Comparison of ENCODE assay signal across 8 cellular contexts in genomic region chr15:40340038-40340739, GRCh38. TPM values are rescaled to one million over a fixed set of nuclear protein-coding genes. Genes with fewer than 3 reads are reported as not detected.
A peak's percentile ranks its signal among the peaks of the same experiment; 100 is the strongest.
DNase-seq lines count a peak whose midpoint lies in the region; ATAC-seq and TF ChIP-seq lines count a peak whose summit lies in the region.

No MANE protein-coding gene starts in this region.

- ATAC-seq in psoas muscle, result peak; percentile 67 to 83 (median 75)
- no peak for ATAC-seq in GM18861 (IDR thresholded peaks at IDR 0.05; ENCODE audit: unreplicated experiment)
- no peak for ATAC-seq in HG03460 (IDR thresholded peaks at IDR 0.05; ENCODE audit: unreplicated experiment)

- peaks cover 19 to 21% of the 10 kb centered on the region in 2 experiments for H3K36me3 ChIP-seq in SK-N-SH (replicated peaks in 1 of 2; ENCODE audit: control insufficient read depth in 1 of 2, insufficient read depth in 2 of 2, low read length in 1 of 2)
- H3K36me3 ChIP-seq in psoas muscle (ENCODE audit: insufficient read depth in 1 of 2, low read depth in 1 of 2), result peaks cover 0 to 22% of the 10 kb centered on the region in 2 donors

- POLR2A ChIA-PET in SK-N-SH (lab: Yijun Ruan, JAX), result interaction anchor here (0.6 to 3.0 kb wide), 15 partner anchors 8 to 229 kb away, joined by 3 to 22 read pairs (median 3); partner anchors contain the start of genes CCDC32, DISP2, INAFM2 and IVD

- H2AFZ ChIP-seq in SK-N-SH (ENCODE audit: low read depth), result no peak overlapping the region

- CTCF ChIA-PET in SK-N-SH (lab: Yijun Ruan, JAX), result interaction anchor here (0.8 to 70.6 kb wide), 13 partner anchors 1 to 167 kb away, joined by 3 to 2194 read pairs (median 9); partner anchors contain the start of genes ANKRD63, CCDC9B, DISP2 and INAFM2

- 18% methylated on average over 7 of the region's 14 CpGs for WGBS in SK-N-SH (ENCODE audit: low lambda C conversion rate)
- 5 to 11% (median 7%) methylated on average over 14 of the region's 14 CpGs for WGBS in psoas muscle, 3 donors

- no peak for TF ChIP-seq EP300 in SK-N-SH (IDR thresholded peaks at IDR 0.05; ENCODE audit: borderline replicate concordance in 1 of 2, low read depth in 1 of 2, low read length in 1 of 2)

- peaks cover 53% of the 10 kb centered on the region for H3K79me2 ChIP-seq in SK-N-SH (ENCODE audit: insufficient read depth)

- no peaks in the 10 kb centered on the region for H3K9me3 ChIP-seq in SK-N-SH
- no peaks in the 10 kb centered on the region for H3K9me3 ChIP-seq in psoas muscle

- no peak for TF ChIP-seq RAD21 in SK-N-SH (IDR thresholded peaks at IDR 0.05; ENCODE audit: low read length)

- no peaks in the 10 kb centered on the region for H4K20me1 ChIP-seq in SK-N-SH (ENCODE audit: insufficient read depth)

- H3F3A ChIP-seq in SK-N-SH (replicated peaks; ENCODE audit: insufficient read depth), result peaks cover 41% of the 10 kb centered on the region

- peak overlapping the region; percentile 94 for H3K4me2 ChIP-seq in SK-N-SH

- no peaks in the 10 kb centered on the region for H3K9me2 ChIP-seq in SK-N-SH

- H3K27ac ChIP-seq in SK-N-SH (ENCODE audit: low read depth in 2 of 2, low read length in 1 of 2) (peak overlapping the region; percentile 96 to 98), psoas muscle (peak overlapping the region; percentile 93)

- no peaks in the 10 kb centered on the region for H3K27me3 ChIP-seq in SK-N-SH (ENCODE audit: insufficient read depth)
- no peaks in the 10 kb centered on the region for H3K27me3 ChIP-seq in psoas muscle (ENCODE audit: insufficient read depth in 3 of 3, low read length in 2 of 3)

- peak; percentile 66 for DNase-seq in EL
- peak; percentile 74 for DNase-seq in SK-N-SH
- DNase-seq in glomerular visceral epithelial cell (ENCODE audit: extremely low spot score), result peak; percentile 60
- peak; percentile 85 to 95 for DNase-seq in psoas muscle
- no peak for DNase-seq in LoVo (ENCODE audit: low spot score)
- DNase-seq in germinal center (ENCODE audit: low spot score), result no peak

- H3K9ac ChIP-seq in SK-N-SH, result peak overlapping the region; percentile 98

- no peak; the same call in 1 of the 2 replicates for TF ChIP-seq CTCF in SK-N-SH (IDR thresholded peaks at IDR 0.05)
- no peak for TF ChIP-seq CTCF in psoas muscle (IDR thresholded peaks at IDR 0.05)

- H3K4me3 ChIP-seq in SK-N-SH (ENCODE audit: low read depth in 2 of 2, low read length in 1 of 2), result peak overlapping the region; percentile 51 to 77
- H3K4me3 ChIP-seq in psoas muscle, result peak overlapping the region; percentile 66

- intact Hi-C loops in psoas muscle (cut with DNase I), result loop anchor here in 1 of 2 donors (5.0 kb wide), 1 partner anchor 82 kb away; no protein-coding TSS in a partner anchor

- H3K4me1 ChIP-seq in SK-N-SH (ENCODE audit: control insufficient read depth in 1 of 2, insufficient read depth in 2 of 2, low read depth in 1 of 2, low read length in 1 of 2) (peaks cover 61 to 69% of the 10 kb centered on the region in 2 experiments; a peak in 3 of 4 replicates), psoas muscle (peaks cover 68% of the 10 kb centered on the region)

TF ChIP-seq in SK-N-SH, 30 proteins besides CTCF, POLR2A, EP300 and RAD21:
- TF ChIP-seq NFIC (IDR thresholded peaks at IDR 0.05; ENCODE audit: borderline replicate concordance) (peak; percentile 52), PBX3 (IDR thresholded peaks at IDR 0.05) (peak; percentile 33; the same call in 1 of the 2 replicates), YY1 (IDR thresholded peaks at IDR 0.05; ENCODE audit: low read depth) (0 out of 2 replicates have a peak, but pooled peaks have one; percentile 48), CHD2 (IDR thresholded peaks at IDR 0.05; ENCODE audit: low read length, partially characterized antibody) (peak; percentile 88), TCF12 (IDR thresholded peaks at IDR 0.05) (peak; percentile 35; the same call in 1 of the 2 replicates)
- TF ChIP-seq, protein P1, sequence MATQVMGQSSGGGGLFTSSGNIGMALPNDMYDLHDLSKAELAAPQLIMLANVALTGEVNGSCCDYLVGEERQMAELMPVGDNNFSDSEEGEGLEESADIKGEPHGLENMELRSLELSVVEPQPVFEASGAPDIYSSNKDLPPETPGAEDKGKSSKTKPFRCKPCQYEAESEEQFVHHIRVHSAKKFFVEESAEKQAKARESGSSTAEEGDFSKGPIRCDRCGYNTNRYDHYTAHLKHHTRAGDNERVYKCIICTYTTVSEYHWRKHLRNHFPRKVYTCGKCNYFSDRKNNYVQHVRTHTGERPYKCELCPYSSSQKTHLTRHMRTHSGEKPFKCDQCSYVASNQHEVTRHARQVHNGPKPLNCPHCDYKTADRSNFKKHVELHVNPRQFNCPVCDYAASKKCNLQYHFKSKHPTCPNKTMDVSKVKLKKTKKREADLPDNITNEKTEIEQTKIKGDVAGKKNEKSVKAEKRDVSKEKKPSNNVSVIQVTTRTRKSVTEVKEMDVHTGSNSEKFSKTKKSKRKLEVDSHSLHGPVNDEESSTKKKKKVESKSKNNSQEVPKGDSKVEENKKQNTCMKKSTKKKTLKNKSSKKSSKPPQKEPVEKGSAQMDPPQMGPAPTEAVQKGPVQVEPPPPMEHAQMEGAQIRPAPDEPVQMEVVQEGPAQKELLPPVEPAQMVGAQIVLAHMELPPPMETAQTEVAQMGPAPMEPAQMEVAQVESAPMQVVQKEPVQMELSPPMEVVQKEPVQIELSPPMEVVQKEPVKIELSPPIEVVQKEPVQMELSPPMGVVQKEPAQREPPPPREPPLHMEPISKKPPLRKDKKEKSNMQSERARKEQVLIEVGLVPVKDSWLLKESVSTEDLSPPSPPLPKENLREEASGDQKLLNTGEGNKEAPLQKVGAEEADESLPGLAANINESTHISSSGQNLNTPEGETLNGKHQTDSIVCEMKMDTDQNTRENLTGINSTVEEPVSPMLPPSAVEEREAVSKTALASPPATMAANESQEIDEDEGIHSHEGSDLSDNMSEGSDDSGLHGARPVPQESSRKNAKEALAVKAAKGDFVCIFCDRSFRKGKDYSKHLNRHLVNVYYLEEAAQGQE (IDR thresholded peaks at IDR 0.05; ENCODE audit: low read depth, low read length), result no peak

RNA-seq across cellular contexts. Expression of gene CCDC9B, which starts 0.6 kb away (rescaled TPM):
- polyA plus RNA-seq in SK-N-SH (2012; rRNA removed) (13.7 and 14.2 TPM in 2 replicates), psoas muscle (10 to 100 TPM; 14.5 to 50.5 (median 23.2) TPM)
- 10.4 and 12.0 TPM in 2 replicates for polyA plus RNA-seq in SK-N-SH (2012; cell fraction: cytosol; rRNA removed)
- 82.8 and 92.4 TPM in 2 replicates for polyA plus RNA-seq in SK-N-SH (2012; cell fraction: nucleus; rRNA removed)
- total RNA-seq in psoas muscle, result 100 to 1,000 TPM in 3 of 4 donors, 10 to 100 TPM in 1; 87.0 to 161 (median 129) TPM

RNA-seq across cellular contexts. Expression of gene PHGR1, which starts 10.6 kb away (rescaled TPM):
- polyA plus RNA-seq in SK-N-SH (2012; rRNA removed) (not detected in 2 replicates), psoas muscle (1 to 10 TPM in 2 of 3 donors, under 1 TPM in 1; 0.49 to 4.8 (median 1.4) TPM)
- not detected in 2 replicates for polyA plus RNA-seq in SK-N-SH (2012; cell fraction: cytosol; rRNA removed)
- polyA plus RNA-seq in SK-N-SH (2012; cell fraction: nucleus; rRNA removed), result not detected in 2 replicates
- not detected for total RNA-seq in psoas muscle

RNA-seq across cellular contexts. Expression of gene INAFM2, which starts 16.7 kb away (rescaled TPM):
- polyA plus RNA-seq in SK-N-SH (2012; rRNA removed) (7.8 and 9.8 TPM in 2 replicates), psoas muscle (10 to 100 TPM in 1 of 3 donors, 1 to 10 TPM in 2; 5.8 to 14.5 (median 7.9) TPM)
- 10.2 and 10.7 TPM in 2 replicates for polyA plus RNA-seq in SK-N-SH (2012; cell fraction: cytosol; rRNA removed)
- polyA plus RNA-seq in SK-N-SH (2012; cell fraction: nucleus; rRNA removed), result 8.0 and 11.1 TPM in 2 replicates
- 10 to 100 TPM; 22.3 to 32.4 (median 28.9) TPM for total RNA-seq in psoas muscle

RNA-seq across cellular contexts. Expression of gene DISP2, which starts 17.8 kb away (rescaled TPM):
- polyA plus RNA-seq in SK-N-SH (2012; rRNA removed) (0.08 and 0.12 TPM in 2 replicates), psoas muscle (under 1 TPM; 0.42 to 0.79 (median 0.52) TPM)
- polyA plus RNA-seq in SK-N-SH (2012; cell fraction: cytosol; rRNA removed), result 0.09 and 0.26 TPM in 2 replicates
- 0.14 and 0.33 TPM in 2 replicates for polyA plus RNA-seq in SK-N-SH (2012; cell fraction: nucleus; rRNA removed)
- 1 to 10 TPM in 1 of 4 donors, under 1 TPM in 3; 0.05 to 2.4 (median 0.72) TPM for total RNA-seq in psoas muscle

RNA-seq across cellular contexts. Expression of gene PLCB2, which starts 32.5 kb away (rescaled TPM):
- 0.15 TPM in 2 replicates for polyA plus RNA-seq in SK-N-SH (2012; rRNA removed)
- polyA plus RNA-seq in SK-N-SH (2012; cell fraction: cytosol; rRNA removed), result 0.10 and 0.12 TPM in 2 replicates
- polyA plus RNA-seq in SK-N-SH (2012; cell fraction: nucleus; rRNA removed), result 0.44 and 0.59 TPM in 2 replicates
- total RNA-seq in psoas muscle, result 1 to 10 TPM; 1.7 to 4.6 (median 3.5) TPM
- 1 to 10 TPM in 2 of 3 donors, under 1 TPM in 1; 0.73 to 2.0 (median 1.6) TPM for polyA plus RNA-seq in psoas muscle

Comparison
In these comparisons a context has a peak if more than half of its experiments do, and no peak if none do; other contexts are left out.
1. DNase-seq: peak in EL (single experiment), SK-N-SH (single experiment), glomerular visceral epithelial cell (single experiment) and psoas muscle (2 of 2); none in LoVo (single experiment) and germinal center (single experiment).
2. ATAC-seq: peak in psoas muscle (4 of 4); none in GM18861 (single experiment) and HG03460 (single experiment).